20 cellular contexts compared by ENCODE assay signal in the genomic region with DNA sequence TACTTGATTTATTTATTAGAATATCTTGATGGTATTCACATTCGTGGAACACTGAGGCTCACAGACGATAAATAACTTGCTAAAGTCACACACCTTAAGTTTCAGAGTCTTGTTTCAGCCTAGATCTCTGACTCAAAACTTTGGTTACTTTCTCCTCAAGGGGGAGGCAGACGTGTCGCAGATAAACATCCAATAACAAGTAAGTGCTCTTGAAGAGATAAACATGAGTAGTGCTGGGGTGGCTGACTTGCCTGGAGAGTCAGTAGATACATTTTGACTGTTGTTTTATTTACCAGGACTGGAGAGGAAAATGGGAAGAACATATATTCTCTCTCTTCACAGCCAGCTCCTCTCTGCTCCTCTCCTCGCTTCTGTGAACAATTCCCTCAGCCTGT. TPM values are rescaled to one million over a fixed set of nuclear protein-coding genes. Genes with fewer than 3 reads are reported as not detected.
DNase-seq lines count a peak whose midpoint lies in the region; ATAC-seq, FAIRE-seq and TF ChIP-seq lines count a peak whose summit lies in the region.
"Had no signal": no experiment of that assay in that cellular context is flagged by ENCODE, and none has a peak within 500 bp of the region (broad histone marks: within the 10 kb centered on the region; RNA-seq: fewer than 3 reads in every experiment).

No MANE protein-coding gene starts in this region.

- H2AFZ ChIP-seq in H1 (ENCODE audit: low read length) (peak overlapping the region; percentile 10; the same call in 1 of the 2 replicates), osteoblast (ENCODE audit: low read length) (no peak overlapping the region)

- H3K79me2 ChIP-seq in H1 (ENCODE audit: control insufficient read depth in 1 of 2, insufficient read depth in 2 of 2, low read length in 2 of 2) (no peaks in the 10 kb centered on the region), osteoblast (ENCODE audit: insufficient read depth, low read length) (no peaks in the 10 kb centered on the region)

- H2BK5ac ChIP-seq in H1 (ENCODE audit: low read depth, low read length) = no peak overlapping the region

- H2BK120ac ChIP-seq in H1 (replicated peaks; ENCODE audit: low read depth, low read length) = no peak overlapping the region

- no peak overlapping the region for H2BK12ac ChIP-seq in H1 (ENCODE audit: low read depth, low read length)

- H3K4me3 ChIP-seq in right atrium auricular region (no peak overlapping the region), H1 (ENCODE audit: extremely low read depth in 1 of 4, insufficient read depth in 2 of 4, low read depth in 3 of 4, low read length in 4 of 4) (no peak overlapping the region), osteoblast (ENCODE audit: insufficient read depth, low read length) (no peak overlapping the region)
- H3K4me3 ChIP-seq: BLaER1 had no signal

- no peaks in the 10 kb centered on the region for H3K36me3 ChIP-seq in right atrium auricular region
- H3K36me3 ChIP-seq in H1 (ENCODE audit: control insufficient read depth in 2 of 4, insufficient read depth in 4 of 4, low read length in 3 of 4) = no peaks in the 10 kb centered on the region
- H3K36me3 ChIP-seq in osteoblast (ENCODE audit: insufficient read depth, low read length) = no peaks in the 10 kb centered on the region
- H3K36me3 ChIP-seq: BLaER1 had no signal

- no peak overlapping the region for H3K9ac ChIP-seq in H1 (replicated peaks in 1 of 4; ENCODE audit: extremely low read depth in 1 of 4, low read depth in 3 of 4, low read length in 3 of 4)
- H3K9ac ChIP-seq: BLaER1, KMS-11 had no signal

- no peak for TF ChIP-seq POLR2A in H1 (IDR thresholded peaks at IDR 0.05; ENCODE audit: control extremely low read depth in 1 of 2, low read depth in 2 of 2, low read length in 2 of 2)

- H3K27ac ChIP-seq in right atrium auricular region = no peak overlapping the region
- H3K27ac ChIP-seq in H1 (ENCODE audit: low read depth, low read length) = no peak overlapping the region
- no peak overlapping the region for H3K27ac ChIP-seq in osteoblast (ENCODE audit: low read depth, low read length)
- H3K27ac ChIP-seq: BLaER1, KMS-11, RWPE1 had no signal

- H3K18ac ChIP-seq in H1 (ENCODE audit: extremely low read depth, low read length) = no peak overlapping the region

- 89% methylated on average over 5 of the region's 5 CpGs; no CpG with 5 or more reads in 1 of the 2 experiments for WGBS in H1 (ENCODE audit: extremely low coverage in 1 of 2, insufficient coverage in 1 of 2, insufficient read length in 1 of 2, insufficient replicate concordance in 2 of 2, low coverage in 1 of 2, low lambda C conversion rate in 2 of 2, missing lambda C conversion rate in 1 of 2), 2 experiments

- TF ChIP-seq RAD21 in H1 (IDR thresholded peaks at IDR 0.05 in 1 of 2, conservative IDR thresholded peaks at IDR 0.05 in 1 of 2; ENCODE audit: low read depth in 2 of 2, low read length in 2 of 2) = no peak

- H3K9me3 ChIP-seq in right atrium auricular region = no peaks in the 10 kb centered on the region
- H3K9me3 ChIP-seq in H1 (ENCODE audit: insufficient read depth in 2 of 2, low read depth in 1 of 2, low read length in 1 of 2) = no peaks in the 10 kb centered on the region
- H3K9me3 ChIP-seq in osteoblast (ENCODE audit: low read depth, low read length) = no peaks in the 10 kb centered on the region

- CTCF ChIA-PET in H1 (lab: Charles Lee; ENCODE audit: partially characterized antibody) = interaction anchor here (0.7 kb wide), 1 partner anchor 85 kb away, joined by 3 read pairs; no protein-coding TSS in a partner anchor

- no peak for TF ChIP-seq CTCF in right atrium auricular region (IDR thresholded peaks at IDR 0.05)
- no peak for TF ChIP-seq CTCF in H1 (IDR thresholded peaks at IDR 0.05; ENCODE audit: control extremely low read depth in 1 of 3, insufficient read depth in 1 of 3, low read depth in 1 of 3, low read length in 3 of 3)
- TF ChIP-seq CTCF in osteoblast (IDR thresholded peaks at IDR 0.05; ENCODE audit: extremely low read depth, low read depth, low read length) = no peak

- H3K4me1 ChIP-seq in right atrium auricular region (no peaks in the 10 kb centered on the region), H1 (replicated peaks in 1 of 4; ENCODE audit: control insufficient read depth in 3 of 4, insufficient read depth in 4 of 4, low read length in 3 of 4) (no peaks in the 10 kb centered on the region), osteoblast (ENCODE audit: insufficient read depth, low read length) (no peaks in the 10 kb centered on the region)

- no peak overlapping the region for H2BK20ac ChIP-seq in H1 (ENCODE audit: low read length)

- DNase-seq in right atrium auricular region (ENCODE audit: low spot score) (peak; percentile 34), left cardiac atrium (no peak), RKO (ENCODE audit: low spot score) (peak; percentile 25), H1 (ENCODE audit: low read depth in 1 of 2, low spot score in 2 of 2) (peak in 1 of 2 experiments; percentile 29), osteoblast (ENCODE audit: insufficient read length, low spot score, missing footprints) (peak; percentile 83), NCI-H187 (lab: John Stamatoyannopoulos, UW) (no peak), ecto neural progenitor cell (ENCODE audit: low spot score) (no peak), C1 segment of cervical spinal cord (lab: John Stamatoyannopoulos, UW) (no peak)
- DNase-seq: DMS79 treated with DMSO at 0.1 percent for 48 hours, H7, HFFc6, NCI-H1092, NCI-H1436 treated with DMSO at 0.1 percent for 48 hours, NCI-H2029 treated with DMSO at 0.1 percent for 48 hours, NCI-H446 treated with DMSO at 0.1 percent for 48 hours had no signal

- no peak overlapping the region for H2AK5ac ChIP-seq in H1 (ENCODE audit: low read depth, low read length)

- no peak overlapping the region for H2BK15ac ChIP-seq in H1 (ENCODE audit: low read length)

- no peaks in the 10 kb centered on the region for H3K79me1 ChIP-seq in H1 (ENCODE audit: low read depth, low read length)

- no peak for ATAC-seq in left cardiac atrium
- ATAC-seq: HepG2 had no signal

- no peak for FAIRE-seq in H1 (lab: Jason Lieb, UNC)
- FAIRE-seq: A204.1, HepG2 had no signal

- no peak for TF ChIP-seq EP300 in H1 (IDR thresholded peaks at IDR 0.05; ENCODE audit: borderline replicate concordance in 1 of 2, low read depth in 2 of 2, low read length in 2 of 2)

- H3K23me2 ChIP-seq in H1 (ENCODE audit: low read depth, low read length) = no peaks in the 10 kb centered on the region

- no peak overlapping the region for H3K14ac ChIP-seq in H1 (ENCODE audit: insufficient read length)

- H3K4me2 ChIP-seq in H1 (ENCODE audit: insufficient read depth in 1 of 2, low read depth in 2 of 2, low read length in 2 of 2) (no peak overlapping the region), osteoblast (ENCODE audit: insufficient read depth, low read length) (no peak overlapping the region)
- H3K4me2 ChIP-seq: BLaER1, KMS-11 had no signal

- H4K20me1 ChIP-seq in H1 (replicated peaks in 1 of 2; ENCODE audit: control insufficient read depth in 1 of 2, insufficient read depth in 2 of 2, low read length in 2 of 2) = no peaks in the 10 kb centered on the region
- no peaks in the 10 kb centered on the region for H4K20me1 ChIP-seq in osteoblast (ENCODE audit: insufficient read depth, low read length)
- H4K20me1 ChIP-seq: BLaER1 had no signal

- no peak overlapping the region for H4K5ac ChIP-seq in H1 (ENCODE audit: insufficient read length, low read depth, low read length)

- no peaks in the 10 kb centered on the region for H3K27me3 ChIP-seq in right atrium auricular region
- no peaks in the 10 kb centered on the region; a peak in 1 of 7 replicates for H3K27me3 ChIP-seq in H1 (replicated peaks in 1 of 4; ENCODE audit: control insufficient read depth in 3 of 4, extremely low read depth in 1 of 4, insufficient read depth in 3 of 4, low read length in 3 of 4)
- peaks cover 18% of the 10 kb centered on the region for H3K27me3 ChIP-seq in osteoblast (ENCODE audit: insufficient read depth, low read length)
- H3K27me3 ChIP-seq: BLaER1 had no signal

- no peak overlapping the region for H4K91ac ChIP-seq in H1 (replicated peaks; ENCODE audit: insufficient read length, low read length)

- no peak overlapping the region for H4K8ac ChIP-seq in H1 (ENCODE audit: extremely low read depth, insufficient read depth, low read length)

- H3K23ac ChIP-seq in H1 (ENCODE audit: insufficient read length) = no peak overlapping the region

- POLR2A ChIA-PET in H1 (lab: Charles Lee; ENCODE audit: partially characterized antibody) = interaction anchor here (1.2 kb wide), 1 partner anchor 140 kb away, joined by 3 read pairs; a partner anchor contains a TSS

- H3K4ac ChIP-seq in H1 (replicated peaks; ENCODE audit: insufficient read length, low read depth, low read length) = no peak overlapping the region

- H3K56ac ChIP-seq in H1 (replicated peaks; ENCODE audit: insufficient read length, low read depth, low read length) = no peak overlapping the region

- intact Hi-C loops in left cardiac atrium (cut with DNase I) = no loop called here

RNA-seq across cellular contexts. Expression of a gene that starts 31.3 kb away (rescaled TPM):
- total RNA-seq in right atrium auricular region (1 to 10 TPM; 6.3 to 6.5 TPM), left cardiac atrium (1 to 10 TPM; 7.9 to 8.4 TPM), osteoblast (8.0 TPM in 2 replicates)
- 18.0 and 19.4 TPM in 2 replicates for total RNA-seq in H1 (2021; fragmentation: NEBNext Ultra II Directional; extraction: Animal tissue kit (Norgen Biotek cat#: 25700))
- polyA plus RNA-seq in H1 (2011; rRNA removed) = 3.4 and 5.2 TPM in 2 replicates
- polyA plus RNA-seq in H1 (2011; cell fraction: cytosol; rRNA removed) = 8.5 TPM
- 2.5 TPM for polyA plus RNA-seq in H1 (2011; cell fraction: nucleus; rRNA removed)
- polyA plus RNA-seq in H1 (2012, experiment 1 of 2) = 7.3 to 17.0 TPM (median 8.9 TPM) in 4 replicates
- 1.8 TPM for polyA plus RNA-seq in H1 (2012, experiment 2 of 2)
- polyA plus RNA-seq in H1 (2013, experiment 1 of 2) = 13.6 TPM
- polyA plus RNA-seq in H1 (2013, experiment 2 of 2) = 13.6 TPM
- polyA minus RNA-seq in H1 (2011; rRNA and poly(A)+ RNA removed) = 8.0 and 8.2 TPM in 2 replicates
- polyA minus RNA-seq in H1 (2011; cell fraction: cytosol; rRNA and poly(A)+ RNA removed) = 6.5 TPM
- 4.7 TPM for polyA minus RNA-seq in H1 (2011; cell fraction: nucleus; rRNA and poly(A)+ RNA removed)

RNA-seq across cellular contexts. Expression of a gene that starts 31.4 kb away (rescaled TPM):
- total RNA-seq in right atrium auricular region (1 to 10 TPM; 3.0 to 4.3 TPM), left cardiac atrium (1 to 10 TPM; 8.8 to 9.4 TPM), osteoblast (6.8 and 7.2 TPM in 2 replicates)
- total RNA-seq in H1 (2021; fragmentation: NEBNext Ultra II Directional; extraction: Animal tissue kit (Norgen Biotek cat#: 25700)) = 17.9 and 18.8 TPM in 2 replicates
- polyA plus RNA-seq in H1 (2011; rRNA removed) = 4.7 and 7.4 TPM in 2 replicates
- 13.1 TPM for polyA plus RNA-seq in H1 (2011; cell fraction: cytosol; rRNA removed)
- 3.2 TPM for polyA plus RNA-seq in H1 (2011; cell fraction: nucleus; rRNA removed)
- polyA plus RNA-seq in H1 (2012, experiment 1 of 2) = 17.6 to 27.4 TPM (median 19.1 TPM) in 4 replicates
- polyA plus RNA-seq in H1 (2012, experiment 2 of 2) = 3.4 TPM
- polyA plus RNA-seq in H1 (2013, experiment 1 of 2) = 13.0 TPM
- 12.2 TPM for polyA plus RNA-seq in H1 (2013, experiment 2 of 2)
- polyA minus RNA-seq in H1 (2011; rRNA and poly(A)+ RNA removed) = 4.2 and 7.6 TPM in 2 replicates
- 1.9 TPM for polyA minus RNA-seq in H1 (2011; cell fraction: cytosol; rRNA and poly(A)+ RNA removed)
- polyA minus RNA-seq in H1 (2011; cell fraction: nucleus; rRNA and poly(A)+ RNA removed) = 7.2 TPM

RNA-seq across cellular contexts. Expression of a gene that starts 39.8 kb away (rescaled TPM):
- total RNA-seq in right atrium auricular region (1 to 10 TPM; 2.4 to 4.8 TPM), left cardiac atrium (1 to 10 TPM; 5.4 to 6.0 TPM), osteoblast (0.72 and 1.2 TPM in 2 replicates)
- total RNA-seq in H1 (2021; fragmentation: NEBNext Ultra II Directional; extraction: Animal tissue kit (Norgen Biotek cat#: 25700)) = 5.1 and 5.3 TPM in 2 replicates
- 6.8 and 7.3 TPM in 2 replicates for polyA plus RNA-seq in H1 (2011; rRNA removed)
- polyA plus RNA-seq in H1 (2011; cell fraction: cytosol; rRNA removed) = 2.3 TPM
- 5.1 TPM for polyA plus RNA-seq in H1 (2011; cell fraction: nucleus; rRNA removed)
- 3.4 to 7.6 TPM (median 6.4 TPM) in 4 replicates for polyA plus RNA-seq in H1 (2012, experiment 1 of 2)
- polyA plus RNA-seq in H1 (2012, experiment 2 of 2) = 5.6 TPM
- 10.3 TPM for polyA plus RNA-seq in H1 (2013, experiment 1 of 2)
- polyA plus RNA-seq in H1 (2013, experiment 2 of 2) = 10.1 TPM
- polyA minus RNA-seq in H1 (2011; rRNA and poly(A)+ RNA removed) = 2.2 and 2.6 TPM in 2 replicates
- polyA minus RNA-seq in H1 (2011; cell fraction: cytosol; rRNA and poly(A)+ RNA removed) = 1.2 TPM
- 2.8 TPM for polyA minus RNA-seq in H1 (2011; cell fraction: nucleus; rRNA and poly(A)+ RNA removed)
- total RNA-seq: HepG2 had no signal
- polyA plus RNA-seq: HepG2 had no signal

Comparison
In these comparisons a context has a peak if more than half of its experiments do, and no peak if none do; other contexts are left out.
1. DNase-seq: peak in right atrium auricular region (single experiment), RKO (single experiment) and osteoblast (single experiment); none in left cardiac atrium (single experiment), NCI-H187 (0 of 2), ecto neural progenitor cell (single experiment) and C1 segment of cervical spinal cord (0 of 14).